In the genomic region with DNA sequence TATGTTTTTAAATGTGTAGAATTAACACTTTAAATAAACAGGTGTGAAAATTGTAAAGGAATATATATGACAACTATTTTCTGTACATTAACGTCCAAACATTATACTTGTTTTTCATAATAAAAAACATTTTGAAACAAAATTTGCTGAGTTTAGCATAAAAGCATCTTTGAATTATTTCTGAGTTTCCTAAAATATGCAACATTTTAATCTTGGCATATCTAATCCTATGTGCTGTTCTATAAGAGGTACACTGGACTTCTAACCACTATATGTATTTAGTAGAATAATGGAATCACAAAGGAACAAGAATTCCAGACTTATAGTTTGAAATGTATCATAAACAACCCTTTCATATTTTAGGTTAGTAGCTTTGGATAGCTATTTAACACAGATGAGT, we compare ENCODE assay signal across 30 cellular contexts.
"Had no signal": no experiment of that assay in that cellular context is flagged by ENCODE, and none has a peak within 500 bp of the region (broad histone marks: within the 10 kb centered on the region; RNA-seq: fewer than 3 reads in every experiment).

No MANE protein-coding gene starts in this region.

- H3K27ac ChIP-seq: esophagus squamous epithelium, heart right ventricle, neutrophil, parathyroid adenoma, right atrium auricular region, sigmoid colon, spleen, testis, tibial artery had no signal

- FAIRE-seq: urothelium cell line had no signal

- H3K36me3 Mint-ChIP-seq: natural killer cell treated with Interleukin-12 subunit alpha and Interleukin-12 subunit beta and Interleukin-15 and Interleukin-18, amount 100 ng/mL, for 72 hours had no signal

- ATAC-seq: effector memory CD8-positive, alpha-beta T cell; mucosa of descending colon; natural killer cell treated with Interleukin-12 subunit alpha and Interleukin-12 subunit beta and Interleukin-15 and Interleukin-18, amount 100 ng/mL, for 72 hours; stimulated activated memory B cell treated with anti-CD40 and anti-IgM and Interleukin-4, amounts not matched to agents 10 μg/mL and 1 μg/mL and 100 μg/mL, for 72 hours; stimulated activated naive CD8-positive, alpha-beta T cell treated with anti-CD3 and anti-CD28 coated beads, Interleukin-15, Interleukin-2, amounts not matched to agents 100 U/mL and 50 U/mL, for 24 hours had no signal

- H3K4me3 ChIP-seq: esophagus squamous epithelium, heart right ventricle, lung, mucosa of descending colon, right atrium auricular region, sigmoid colon, spleen, testis, tibial artery had no signal

- H3K4me3 Mint-ChIP-seq: effector memory CD8-positive, alpha-beta T cell; mesothelial cell of epicardium; naive B cell; natural killer cell treated with Interleukin-12 subunit alpha and Interleukin-12 subunit beta and Interleukin-15 and Interleukin-18, amount 100 ng/mL, for 72 hours; neural crest cell; stimulated activated memory B cell treated with anti-CD40 and anti-IgM and Interleukin-4, amounts not matched to agents 10 μg/mL and 1 μg/mL and 100 μg/mL, for 72 hours; type B pancreatic cell had no signal

- H3K36me3 ChIP-seq: neutrophil, right atrium auricular region, sigmoid colon, tibial artery had no signal

- H3K4me1 Mint-ChIP-seq: mesothelial cell of epicardium, neural crest cell had no signal

- H3K4me1 ChIP-seq: esophagus squamous epithelium, testis had no signal

- H3K9me3 Mint-ChIP-seq: effector memory CD8-positive, alpha-beta T cell; natural killer cell treated with Interleukin-12 subunit alpha and Interleukin-12 subunit beta and Interleukin-15 and Interleukin-18, amount 100 ng/mL, for 72 hours; neural crest cell; stimulated activated memory B cell treated with anti-CD40 and anti-IgM and Interleukin-4, amounts not matched to agents 10 μg/mL and 1 μg/mL and 100 μg/mL, for 72 hours; type B pancreatic cell had no signal

- H3K27me3 ChIP-seq: esophagus squamous epithelium, heart right ventricle, neutrophil, right atrium auricular region, sigmoid colon, spleen, testis, tibial artery had no signal

- H3K27me3 Mint-ChIP-seq: effector memory CD8-positive, alpha-beta T cell; naive B cell; natural killer cell treated with Interleukin-12 subunit alpha and Interleukin-12 subunit beta and Interleukin-15 and Interleukin-18, amount 100 ng/mL, for 72 hours; progenitor cell of endocrine pancreas; stimulated activated memory B cell treated with anti-CD40 and anti-IgM and Interleukin-4, amounts not matched to agents 10 μg/mL and 1 μg/mL and 100 μg/mL, for 72 hours; type B pancreatic cell had no signal

- H3K9me3 ChIP-seq: esophagus squamous epithelium, heart right ventricle, mucosa of descending colon, neutrophil, right atrium auricular region, sigmoid colon, spleen, testis, tibial artery had no signal

- H3K27ac Mint-ChIP-seq: effector memory CD8-positive, alpha-beta T cell; mesothelial cell of epicardium; natural killer cell treated with Interleukin-12 subunit alpha and Interleukin-12 subunit beta and Interleukin-15 and Interleukin-18, amount 100 ng/mL, for 72 hours; progenitor cell of endocrine pancreas; stimulated activated memory B cell treated with anti-CD40 and anti-IgM and Interleukin-4, amounts not matched to agents 10 μg/mL and 1 μg/mL and 100 μg/mL, for 72 hours; type B pancreatic cell had no signal

- DNase-seq: cortex of kidney; effector memory CD8-positive, alpha-beta T cell; erythroblast; esophagus squamous epithelium; foreskin melanocyte; glutamatergic neuron; heart right ventricle; hippocampal formation; islet precursor cell; mesenchymal stem cell; mucosa of descending colon; naive B cell; sigmoid colon; spleen; stimulated activated CD4-positive, alpha-beta T cell treated with anti-CD3 and anti-CD28 coated beads, Interleukin-4, amount 100 ng/mL, for 4 hours; stimulated activated naive CD8-positive, alpha-beta T cell treated with anti-CD3 and anti-CD28 coated beads, Interleukin-15, Interleukin-2, amounts not matched to agents 100 U/mL and 50 U/mL, for 24 hours; substantia nigra; testis; tibial artery had no signal
